ENCODE assay signal across 8 cellular contexts in genomic region chr2:223957092-223957851, GRCh38. TPM values are rescaled to one million over a fixed set of nuclear protein-coding genes. Genes with fewer than 3 reads are reported as not detected.
A peak's percentile ranks its signal among the peaks of the same experiment; 100 is the strongest.
DNase-seq lines count a peak whose midpoint lies in the region; ATAC-seq, FAIRE-seq and TF ChIP-seq lines count a peak whose summit lies in the region.

Gene MRPL44, plus strand, starts transcription at chr2:223957463. Its CDS starts 10 bp downstream, at chr2:223957473.

- WGBS in pancreas, 2 donors, result 0 to 1% methylated on average over 65 of the region's 65 CpGs

- peaks cover 26 to 43% (median 43%) of the 10 kb centered on the region in 3 donors for H3K4me1 ChIP-seq in pancreas
- H3K4me1 ChIP-seq in tibial artery, result peaks cover 0 to 54% (median 43%) of the 10 kb centered on the region in 4 donors

- DNase-seq in NCI-H1417 (lab: John Stamatoyannopoulos, UW), result peak; percentile 90 to 96 (median 94)
- peak; percentile 80 to 91 for DNase-seq in SW 1271 (lab: John Stamatoyannopoulos, UW)
- DNase-seq in activated naive CD8-positive, alpha-beta T cell treated with anti-CD3 and anti-CD28 coated beads, Interleukin-2, amount 50 U/mL, for 16 hours (ENCODE audit: low read depth, low spot score), result peak; percentile 94
- peak; percentile 99 for DNase-seq in Right ventricle myocardium inferior (ENCODE audit: missing footprints)
- DNase-seq in pancreas, result peak; percentile 93 to 99 (median 98)
- peak; percentile 94 to 98 for DNase-seq in tibial artery

- H3K4me3 ChIP-seq in pancreas (peak within 1 kb of the TSS; percentile 79 to 93 (median 88)), tibial artery (peak within 1 kb of the TSS; percentile 97 to 99)

- ATAC-seq in HG02678 (IDR thresholded peaks at IDR 0.05; ENCODE audit: unreplicated experiment) (peak; percentile 85), Right ventricle myocardium inferior (peak; percentile 100), pancreas (peak; percentile 99 to 100 (median 100))

- H3K27me3 ChIP-seq in pancreas (no peaks in the 10 kb centered on the region), tibial artery (no peaks in the 10 kb centered on the region)

- TF ChIP-seq CTCF in pancreas (IDR thresholded peaks at IDR 0.05) (no peak), tibial artery (IDR thresholded peaks at IDR 0.05) (no peak)

- intact Hi-C loops in Right ventricle myocardium inferior (cut with DNase I), result loop anchor here (5.0 kb wide), 1 partner anchor 630 kb away; the partner anchor contains the start of gene CUL3
- intact Hi-C loops in pancreas (cut with DNase I), result no loop called here
- intact Hi-C loops in tibial artery (cut with DNase I; ENCODE audit: low total_unique reads), result no loop called here

- H3K9me3 ChIP-seq in pancreas (no peaks in the 10 kb centered on the region), tibial artery (no peaks in the 10 kb centered on the region)

- H3K27ac ChIP-seq in pancreas, result peak within 1 kb of the TSS; percentile 18 to 78 (median 56)
- H3K27ac ChIP-seq in tibial artery, result peak within 1 kb of the TSS; percentile 87 to 95

- H3K36me3 ChIP-seq in pancreas (peaks cover 0 to 5% (median 0%) of the 10 kb centered on the region in 3 donors), tibial artery (peaks cover 0 to 6% (median 0%) of the 10 kb centered on the region in 3 donors)

- TF ChIP-seq POLR2A in GM10847 (IDR thresholded peaks at IDR 0.05; ENCODE audit: extremely low read depth, insufficient read length), result peak; percentile 56

- FAIRE-seq in pancreas (lab: Jason Lieb, UNC), result peak; percentile 90

RNA-seq across cellular contexts. Expression of gene MRPL44, which starts in this region (rescaled TPM):
- 36.5 TPM for total RNA-seq in Right ventricle myocardium inferior
- 10 to 100 TPM in 3 of 6 donors, 1 to 10 TPM in 3; 6.8 to 11.5 (median 9.6) TPM for total RNA-seq in pancreas
- 10 to 100 TPM in 1 of 2 donors, 1 to 10 TPM in 1; 5.9 to 12.7 TPM for polyA plus RNA-seq in pancreas

Comparison
In these comparisons a context has a peak if more than half of its experiments do, and no peak if none do; other contexts are left out.
1. Peak in every context shown above with its lines: DNase-seq, ATAC-seq, H3K4me3 ChIP-seq and H3K27ac ChIP-seq.